In the genomic region with DNA sequence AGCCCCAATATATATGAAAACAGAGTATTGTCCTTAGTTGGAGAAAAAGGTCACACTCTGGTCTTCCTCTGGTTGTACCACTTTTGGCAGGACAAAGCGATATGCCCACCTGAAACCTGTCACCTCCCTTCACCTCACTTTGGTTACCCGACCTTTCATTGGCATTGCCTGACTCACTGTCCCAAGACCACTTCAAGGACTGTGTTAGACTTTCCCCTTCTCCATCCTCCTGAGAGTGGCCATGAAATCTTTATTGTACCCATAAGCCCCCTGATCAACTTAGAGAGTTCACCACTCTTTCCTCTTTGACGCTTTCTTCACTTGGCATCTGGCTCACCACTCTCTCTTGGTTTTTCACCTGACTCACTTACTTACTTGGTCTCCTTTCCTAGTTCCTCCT, we compare ENCODE assay signal across 22 cellular contexts.
"Had no signal": no experiment of that assay in that cellular context is flagged by ENCODE, and none has a peak within 500 bp of the region (broad histone marks: within the 10 kb centered on the region; RNA-seq: fewer than 3 reads in every experiment).

No MANE protein-coding gene starts in this region.

- H3K36me3 Mint-ChIP-seq: IgD-negative memory B cell had no signal

- FAIRE-seq: HTR-8/SVneo had no signal

- ATAC-seq: Panc1, Right ventricle myocardium inferior, SK-N-SH treated with all-trans-retinoic acid at 6 μM for 48 hours had no signal

- H3K27ac ChIP-seq: HL-60, RWPE1, SJCRH30 had no signal

- DNase-seq: KBM-7, MG63, NCI-H1092, NCI-H1105 treated with DMSO at 0.1 percent for 48 hours, NCI-H1417 treated with DMSO at 0.1 percent for 48 hours, NCI-H146, NCI-H1694 treated with DMSO at 0.1 percent for 48 hours, NCI-H1930, NCI-H2081, NCI-H2107, NCI-H2227 treated with DMSO at 0.1 percent for 48 hours, NCI-H524 treated with DMSO at 0.1 percent for 48 hours, NCI-H774, SHP77 treated with DMSO at 0.1 percent for 48 hours, SJCRH30 had no signal

- H3K27ac Mint-ChIP-seq: IgD-negative memory B cell had no signal

- H3K36me3 ChIP-seq: MG63, SJCRH30 had no signal

- H3K4me1 Mint-ChIP-seq: IgD-negative memory B cell had no signal

- H3K27me3 ChIP-seq: MG63, SJCRH30 had no signal

- H3K9me3 Mint-ChIP-seq: IgD-negative memory B cell had no signal

- H3K4me3 Mint-ChIP-seq: IgD-negative memory B cell had no signal

- H3K4me1 ChIP-seq: SJCRH30 had no signal

- H3K4me3 ChIP-seq: MG63, SJCRH30 had no signal

- H3K9me3 ChIP-seq: MG63, SJCRH30 had no signal
